Comparison of ENCODE assay signal across 9 cellular contexts in the genomic region with DNA sequence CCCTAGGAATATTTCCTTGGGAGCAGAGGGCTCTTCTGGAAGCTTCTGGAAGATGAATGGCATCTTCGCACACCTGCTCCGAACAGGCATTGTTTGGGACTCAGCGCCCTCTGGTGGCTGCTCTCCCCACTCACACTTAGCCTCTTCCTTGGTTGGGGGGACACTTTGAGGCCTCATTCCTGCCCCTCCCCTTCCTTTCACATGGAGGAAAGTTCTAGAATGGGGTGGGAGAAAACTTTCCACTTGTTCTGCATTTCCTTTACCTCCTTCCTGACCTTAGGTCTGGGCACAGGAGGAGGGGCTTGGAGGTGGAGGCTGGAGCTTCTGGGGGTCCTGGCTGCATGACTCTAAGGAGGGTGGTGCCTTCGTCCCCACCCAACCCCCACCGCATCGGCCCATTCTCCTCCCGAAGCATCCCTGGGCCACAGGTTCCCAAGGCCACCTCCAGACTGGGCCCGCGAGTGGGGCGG. TPM values are rescaled to one million over a fixed set of nuclear protein-coding genes. Genes with fewer than 3 reads are reported as not detected.
DNase-seq lines count a peak whose midpoint lies in the region; ATAC-seq and TF ChIP-seq lines count a peak whose summit lies in the region.
"Had no signal": no experiment of that assay in that cellular context is flagged by ENCODE, and none has a peak within 500 bp of the region (broad histone marks: within the 10 kb centered on the region; RNA-seq: fewer than 3 reads in every experiment).

No MANE protein-coding gene starts in this region.

- no peaks in the 10 kb centered on the region for H3K79me2 ChIP-seq in parathyroid adenoma

- peak; percentile 46 for DNase-seq in EH (ENCODE audit: low read depth)
- DNase-seq in H4 (ENCODE audit: low spot score), result peak; percentile 39
- DNase-seq in NCI-H2196 treated with DMSO at 0.1 percent for 48 hours (lab: John Stamatoyannopoulos, UW; ENCODE audit: unreplicated experiment), result peak; percentile 23
- DNase-seq in activated T-cell treated with anti-CD3 and anti-CD28 coated beads, Interleukin-2, amount 50 U/mL, for 24 hours, result peak; percentile 64
- peak; percentile 21 for DNase-seq in fibroblast of the conjunctiva (ENCODE audit: low read depth)

- ATAC-seq in HG03571 (IDR thresholded peaks at IDR 0.05; ENCODE audit: unreplicated experiment) (no peak), HG03442 (IDR thresholded peaks at IDR 0.05; ENCODE audit: unreplicated experiment) (no peak)

- H3K36me3 ChIP-seq in parathyroid adenoma (ENCODE audit: control insufficient read depth, insufficient read depth, low read length), result no peaks in the 10 kb centered on the region

- no peak overlapping the region for H3K4me3 Mint-ChIP-seq in activated T-cell treated with anti-CD3 and anti-CD28 coated beads, Interleukin-2, amount 50 U/mL, for 24 hours
- H3K4me3 Mint-ChIP-seq: activated naive CD4-positive, alpha-beta T cell treated with anti-CD3 and anti-CD28 coated beads, Interleukin-2, amount 50 U/mL, for 24 hours had no signal

- H3K27ac Mint-ChIP-seq in activated T-cell treated with anti-CD3 and anti-CD28 coated beads, Interleukin-2, amount 50 U/mL, for 24 hours, result no peak overlapping the region
- H3K27ac Mint-ChIP-seq: activated naive CD4-positive, alpha-beta T cell treated with anti-CD3 and anti-CD28 coated beads, Interleukin-2, amount 50 U/mL, for 24 hours had no signal

- no peaks in the 10 kb centered on the region for H3K36me3 Mint-ChIP-seq in activated T-cell treated with anti-CD3 and anti-CD28 coated beads, Interleukin-2, amount 50 U/mL, for 24 hours (ENCODE audit: low read depth)
- H3K36me3 Mint-ChIP-seq: activated naive CD4-positive, alpha-beta T cell treated with anti-CD3 and anti-CD28 coated beads, Interleukin-2, amount 50 U/mL, for 24 hours had no signal

- no peaks in the 10 kb centered on the region for H3K9me3 Mint-ChIP-seq in activated T-cell treated with anti-CD3 and anti-CD28 coated beads, Interleukin-2, amount 50 U/mL, for 24 hours
- H3K9me3 Mint-ChIP-seq: activated naive CD4-positive, alpha-beta T cell treated with anti-CD3 and anti-CD28 coated beads, Interleukin-2, amount 50 U/mL, for 24 hours had no signal

- no peak overlapping the region for H3K9ac ChIP-seq in parathyroid adenoma

- H3K4me1 ChIP-seq in parathyroid adenoma, result no peaks in the 10 kb centered on the region

- TF ChIP-seq CTCF in parathyroid adenoma (IDR thresholded peaks at IDR 0.05), result peak; percentile 85

- H3K27ac ChIP-seq in parathyroid adenoma, result no peak overlapping the region

- no peaks in the 10 kb centered on the region for H3K4me1 Mint-ChIP-seq in activated T-cell treated with anti-CD3 and anti-CD28 coated beads, Interleukin-2, amount 50 U/mL, for 24 hours (ENCODE audit: low read depth)
- H3K4me1 Mint-ChIP-seq: activated naive CD4-positive, alpha-beta T cell treated with anti-CD3 and anti-CD28 coated beads, Interleukin-2, amount 50 U/mL, for 24 hours had no signal

- no peak overlapping the region for H3K4me3 ChIP-seq in parathyroid adenoma (ENCODE audit: low read depth, low read length)

- peaks cover 56% of the 10 kb centered on the region for H3K27me3 Mint-ChIP-seq in activated T-cell treated with anti-CD3 and anti-CD28 coated beads, Interleukin-2, amount 50 U/mL, for 24 hours

- H3K4me2 ChIP-seq in parathyroid adenoma (ENCODE audit: low read length), result no peak overlapping the region

- H3K27me3 ChIP-seq in parathyroid adenoma (ENCODE audit: control insufficient read depth, insufficient read depth, low read length), result no peaks in the 10 kb centered on the region

- H3K9me3 ChIP-seq in parathyroid adenoma (ENCODE audit: control insufficient read depth, low read length), result no peaks in the 10 kb centered on the region

- H2AFZ ChIP-seq in parathyroid adenoma, result no peak overlapping the region

RNA-seq across cellular contexts. Expression of a gene that starts 19.3 kb away (rescaled TPM):
- not detected in 2 replicates for total RNA-seq in H4 (2014; rRNA removed; shearing (Covaris generic))
